In the genomic region with DNA sequence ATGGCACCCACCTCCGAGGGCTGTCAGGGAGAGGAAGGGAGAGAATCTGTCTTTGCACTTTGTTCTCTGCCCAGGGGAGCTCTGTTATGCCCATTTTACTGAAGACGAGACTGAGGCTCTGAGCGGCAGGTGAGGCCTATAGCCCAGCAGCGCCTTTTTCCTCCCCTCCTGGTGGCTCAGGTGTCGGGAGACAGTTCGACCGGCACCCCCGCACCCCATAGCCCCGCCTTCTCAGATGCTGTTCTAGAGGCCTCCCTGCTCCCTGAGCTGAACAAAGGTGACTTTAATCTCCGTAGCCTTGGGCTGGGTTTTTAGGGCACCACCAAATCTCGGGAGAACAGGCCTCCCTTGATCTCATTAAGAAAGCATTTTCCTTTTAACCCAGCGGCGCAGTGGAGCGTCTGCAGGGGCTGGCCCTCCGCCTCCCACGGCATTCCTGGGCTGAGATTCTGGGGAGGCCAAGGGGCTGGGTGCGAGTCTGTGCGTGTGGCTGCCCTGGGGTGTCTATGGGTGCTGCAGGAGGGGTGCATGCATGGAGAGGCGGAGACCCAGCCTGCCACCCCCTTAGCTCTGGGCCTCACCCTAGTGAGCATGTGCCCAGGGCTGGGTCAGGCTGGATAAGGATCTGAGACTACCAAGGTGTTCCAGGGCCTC, we compare ENCODE assay signal across 8 cellular contexts. TPM values are rescaled to one million over a fixed set of nuclear protein-coding genes. Genes with fewer than 3 reads are reported as not detected.
DNase-seq lines count a peak whose midpoint lies in the region; ATAC-seq, FAIRE-seq and TF ChIP-seq lines count a peak whose summit lies in the region.

No MANE protein-coding gene starts in this region.

- H3K4me3 ChIP-seq in BLaER1 treated with 17β-estradiol and CSF1 and Interleukin-3, amounts not matched to agents 10 nM and 100 nM: peak overlapping the region; percentile 66 to 82 (median 74)
- H3K4me3 ChIP-seq in HUES48 (ENCODE audit: low read depth, low read length) (peak overlapping the region; percentile 3; the same call in 1 of the 2 replicates), keratinocyte (ENCODE audit: control insufficient read depth in 2 of 3, extremely low read depth in 1 of 3, insufficient read depth in 2 of 3, low read depth in 1 of 3, low read length in 3 of 3) (peak overlapping the region; percentile 56 to 63 (median 57))

- DNase-seq in activated naive CD8-positive, alpha-beta T cell treated with anti-CD3 and anti-CD28 coated beads for 36 hours: peak; percentile 60
- DNase-seq in keratinocyte (ENCODE audit: low read depth, low spot score) (peak; percentile 98), activated gamma-delta T cell treated with Interleukin-2 at 50 U/mL for 16 hours (no peak), NCI-H1105 treated with DMSO at 0.1 percent for 48 hours (lab: John Stamatoyannopoulos, UW) (no peak)
- DNase-seq in stimulated activated naive CD8-positive, alpha-beta T cell treated with anti-CD3 and anti-CD28 coated beads, Interleukin-15, amount 100 ng/mL, for 72 hours: peak; percentile 50 to 63

- H3K4me2 ChIP-seq in BLaER1 treated with 17β-estradiol and CSF1 and Interleukin-3, amounts not matched to agents 10 nM and 100 nM: peak overlapping the region; percentile 85 to 100 (median 96)
- H3K4me2 ChIP-seq in keratinocyte (ENCODE audit: control insufficient read depth, extremely low read depth, insufficient read depth, low read depth, low read length): peak overlapping the region; percentile 96

- H3K36me3 ChIP-seq in BLaER1 treated with 17β-estradiol and CSF1 and Interleukin-3, amounts not matched to agents 10 nM and 100 nM: peaks cover 20 to 44% (median 30%) of the 10 kb centered on the region in 11 experiments
- H3K36me3 ChIP-seq in HUES48 (ENCODE audit: control insufficient read depth, insufficient read depth, low read length) (peaks cover 24% of the 10 kb centered on the region), keratinocyte (ENCODE audit: control insufficient read depth in 2 of 2, extremely low read depth in 1 of 2, insufficient read depth in 2 of 2, low read length in 2 of 2) (peaks cover 3 to 6% of the 10 kb centered on the region in 2 experiments)

- peaks cover 9% of the 10 kb centered on the region for H3K36me3 Mint-ChIP-seq in activated naive CD8-positive, alpha-beta T cell treated with anti-CD3 and anti-CD28 coated beads for 36 hours

- FAIRE-seq in keratinocyte (lab: Jason Lieb, UNC): peak; percentile 92

- peaks cover 80 to 89% (median 87%) of the 10 kb centered on the region in 10 experiments for H3K4me1 ChIP-seq in BLaER1 treated with 17β-estradiol and CSF1 and Interleukin-3, amounts not matched to agents 10 nM and 100 nM
- H3K4me1 ChIP-seq in HUES48 (ENCODE audit: control insufficient read depth, insufficient read depth, low read length) (peaks cover 61% of the 10 kb centered on the region), keratinocyte (ENCODE audit: control insufficient read depth, extremely low read depth, insufficient read depth, low read length) (peaks cover 51% of the 10 kb centered on the region)

- peak overlapping the region; percentile 94 for H3K4me3 Mint-ChIP-seq in activated naive CD8-positive, alpha-beta T cell treated with anti-CD3 and anti-CD28 coated beads for 36 hours
- H3K4me3 Mint-ChIP-seq in stimulated activated naive CD8-positive, alpha-beta T cell treated with anti-CD3 and anti-CD28 coated beads, Interleukin-15, amount 100 ng/mL, for 72 hours: peak overlapping the region; percentile 94 to 99

- H3K79me2 ChIP-seq in keratinocyte (ENCODE audit: control insufficient read depth, insufficient read depth, low read length): peaks cover 20% of the 10 kb centered on the region

- peak overlapping the region in 9 of 11 experiments; percentile 69 to 84 (median 80); a peak in 18 of 22 replicates for H3K27ac ChIP-seq in BLaER1 treated with 17β-estradiol and CSF1 and Interleukin-3, amounts not matched to agents 10 nM and 100 nM
- peak overlapping the region; percentile 93 for H3K27ac ChIP-seq in HUES48 (ENCODE audit: low read depth, low read length)
- H3K27ac ChIP-seq in keratinocyte (ENCODE audit: control insufficient read depth, insufficient read depth, low read length): peak overlapping the region; percentile 95

- no peaks in the 10 kb centered on the region for H3K27me3 ChIP-seq in BLaER1 treated with 17β-estradiol and CSF1 and Interleukin-3, amounts not matched to agents 10 nM and 100 nM
- peaks cover 26% of the 10 kb centered on the region for H3K27me3 ChIP-seq in HUES48 (ENCODE audit: control insufficient read depth, insufficient read depth, low read length)
- no peaks in the 10 kb centered on the region for H3K27me3 ChIP-seq in keratinocyte (ENCODE audit: control insufficient read depth, extremely low read depth, insufficient read depth, low read length)

- no peaks in the 10 kb centered on the region for H3K27me3 Mint-ChIP-seq in activated naive CD8-positive, alpha-beta T cell treated with anti-CD3 and anti-CD28 coated beads for 36 hours
- no peaks in the 10 kb centered on the region for H3K27me3 Mint-ChIP-seq in stimulated activated naive CD8-positive, alpha-beta T cell treated with anti-CD3 and anti-CD28 coated beads, Interleukin-15, amount 100 ng/mL, for 72 hours

- H3K27ac Mint-ChIP-seq in activated naive CD8-positive, alpha-beta T cell treated with anti-CD3 and anti-CD28 coated beads for 36 hours: peak overlapping the region; percentile 87
- H3K27ac Mint-ChIP-seq in stimulated activated naive CD8-positive, alpha-beta T cell treated with anti-CD3 and anti-CD28 coated beads, Interleukin-15, amount 100 ng/mL, for 72 hours: peak overlapping the region in 1 of 2 donors; percentile 50

- H3K9me3 Mint-ChIP-seq in activated naive CD8-positive, alpha-beta T cell treated with anti-CD3 and anti-CD28 coated beads for 36 hours: no peaks in the 10 kb centered on the region
- H3K9me3 Mint-ChIP-seq in stimulated activated naive CD8-positive, alpha-beta T cell treated with anti-CD3 and anti-CD28 coated beads, Interleukin-15, amount 100 ng/mL, for 72 hours: no peaks in the 10 kb centered on the region

- no peaks in the 10 kb centered on the region for H3K9me1 ChIP-seq in keratinocyte (ENCODE audit: control insufficient read depth, extremely low read depth, insufficient read depth, low read length)

- dilution Hi-C loops in keratinocyte (cut with MboI; ENCODE audit: extremely low pct_ligation_motif_present, low sequenced_read_pairs): no loop called here

- no peak overlapping the region for H2AFZ ChIP-seq in keratinocyte (ENCODE audit: control insufficient read depth, low read length)

- H3K9me3 ChIP-seq in BLaER1 treated with 17β-estradiol and CSF1 and Interleukin-3, amounts not matched to agents 10 nM and 100 nM (replicated peaks in 1 of 11): no peaks in the 10 kb centered on the region
- H3K9me3 ChIP-seq in HUES48 (ENCODE audit: control insufficient read depth, insufficient read depth, low read length) (no peaks in the 10 kb centered on the region), keratinocyte (ENCODE audit: control insufficient read depth, low read depth, low read length) (no peaks in the 10 kb centered on the region)

- H3K4me1 Mint-ChIP-seq in activated naive CD8-positive, alpha-beta T cell treated with anti-CD3 and anti-CD28 coated beads for 36 hours: peaks cover 41% of the 10 kb centered on the region
- H3K4me1 Mint-ChIP-seq in stimulated activated naive CD8-positive, alpha-beta T cell treated with anti-CD3 and anti-CD28 coated beads, Interleukin-15, amount 100 ng/mL, for 72 hours: peaks cover 71% of the 10 kb centered on the region

- peaks cover 0 to 82% (median 78%) of the 10 kb centered on the region in 11 experiments; a peak in 19 of 22 replicates for H4K20me1 ChIP-seq in BLaER1 treated with 17β-estradiol and CSF1 and Interleukin-3, amounts not matched to agents 10 nM and 100 nM
- H4K20me1 ChIP-seq in keratinocyte (ENCODE audit: control insufficient read depth, extremely low read depth, insufficient read depth, low read length): peaks cover 7% of the 10 kb centered on the region

- ATAC-seq in stimulated activated naive CD8-positive, alpha-beta T cell treated with anti-CD3 and anti-CD28 coated beads, Interleukin-15, amount 100 ng/mL, for 72 hours: peak; percentile 1
- ATAC-seq in GM18868 (IDR thresholded peaks at IDR 0.05; ENCODE audit: unreplicated experiment): no peak

- H3K9ac ChIP-seq in BLaER1 treated with 17β-estradiol and CSF1 and Interleukin-3, amounts not matched to agents 10 nM and 100 nM: peak overlapping the region; percentile 20 to 86 (median 78); a peak in 19 of 22 replicates
- peak overlapping the region; percentile 30; the same call in 1 of the 2 replicates for H3K9ac ChIP-seq in HUES48 (ENCODE audit: low read depth, low read length)
- peak overlapping the region; percentile 79 for H3K9ac ChIP-seq in keratinocyte (ENCODE audit: control insufficient read depth, extremely low read depth, insufficient read depth, low read length)

- no peak for TF ChIP-seq CTCF in keratinocyte (optimal IDR thresholded peaks at IDR 0.05 in 1 of 3, IDR thresholded peaks at IDR 0.05 in 1 of 3, conservative IDR thresholded peaks at IDR 0.05 in 1 of 3; ENCODE audit: extremely low read depth in 1 of 3, insufficient read depth in 2 of 3, low read length in 3 of 3)

RNA-seq across cellular contexts. Expression of a gene that starts 3.3 kb away (rescaled TPM):
- 10 to 100 TPM; 21.0 to 25.8 TPM for total RNA-seq in activated naive CD8-positive, alpha-beta T cell treated with anti-CD3 and anti-CD28 coated beads for 36 hours
- 17.7 to 21.1 TPM (median 20.8 TPM) in 3 replicates for polyA plus RNA-seq in keratinocyte
- 2.1 TPM for polyA plus RNA-seq in keratinocyte (2011; ENCODE audit: low read depth)
- polyA plus RNA-seq in keratinocyte (2011; cell fraction: cytosol; rRNA removed): 7.5 and 18.4 TPM in 2 replicates
- 24.0 and 32.4 TPM in 2 replicates for polyA plus RNA-seq in keratinocyte (2011; cell fraction: nucleus; rRNA removed)
- polyA plus RNA-seq in keratinocyte (2012; ENCODE audit: low replicate concordance): 9.3 and 26.0 TPM in 2 replicates
- 13.9 to 24.5 TPM (median 14.2 TPM) in 3 replicates for polyA minus RNA-seq in keratinocyte
- polyA minus RNA-seq in keratinocyte (2011; cell fraction: cytosol; rRNA and poly(A)+ RNA removed): 40.9 TPM
- polyA minus RNA-seq in keratinocyte (2011; cell fraction: nucleus; rRNA and poly(A)+ RNA removed): 27.8 and 29.3 TPM in 2 replicates

RNA-seq across cellular contexts. Expression of a gene that starts 32.4 kb away (rescaled TPM):
- total RNA-seq in activated naive CD8-positive, alpha-beta T cell treated with anti-CD3 and anti-CD28 coated beads for 36 hours: 10 to 100 TPM; 36.4 to 37.8 TPM
- 6.4 to 12.6 TPM (median 10.0 TPM) in 3 replicates for polyA plus RNA-seq in keratinocyte
- polyA plus RNA-seq in keratinocyte (2011; ENCODE audit: low read depth): 2.5 TPM
- polyA plus RNA-seq in keratinocyte (2011; cell fraction: cytosol; rRNA removed): 4.4 and 12.9 TPM in 2 replicates
- polyA plus RNA-seq in keratinocyte (2011; cell fraction: nucleus; rRNA removed): 22.6 and 32.9 TPM in 2 replicates
- polyA plus RNA-seq in keratinocyte (2012; ENCODE audit: low replicate concordance): 9.7 and 18.5 TPM in 2 replicates
- 5.1 to 12.8 TPM (median 8.4 TPM) in 3 replicates for polyA minus RNA-seq in keratinocyte
- 29.2 TPM for polyA minus RNA-seq in keratinocyte (2011; cell fraction: cytosol; rRNA and poly(A)+ RNA removed)
- 18.2 and 19.3 TPM in 2 replicates for polyA minus RNA-seq in keratinocyte (2011; cell fraction: nucleus; rRNA and poly(A)+ RNA removed)

RNA-seq across cellular contexts. Expression of a gene that starts 35.9 kb away (rescaled TPM):
- total RNA-seq in activated naive CD8-positive, alpha-beta T cell treated with anti-CD3 and anti-CD28 coated beads for 36 hours: 1 to 10 TPM; 5.4 to 6.1 TPM
- polyA plus RNA-seq in keratinocyte: 4.7 to 9.1 TPM (median 5.2 TPM) in 3 replicates
- 6.6 TPM for polyA plus RNA-seq in keratinocyte (2011; ENCODE audit: low read depth)
- 6.5 and 10.3 TPM in 2 replicates for polyA plus RNA-seq in keratinocyte (2011; cell fraction: cytosol; rRNA removed)
- 15.0 and 18.3 TPM in 2 replicates for polyA plus RNA-seq in keratinocyte (2011; cell fraction: nucleus; rRNA removed)
- polyA plus RNA-seq in keratinocyte (2012; ENCODE audit: low replicate concordance): 2.2 and 10.8 TPM in 2 replicates
- 8.2 to 16.2 TPM (median 8.6 TPM) in 3 replicates for polyA minus RNA-seq in keratinocyte
- polyA minus RNA-seq in keratinocyte (2011; cell fraction: cytosol; rRNA and poly(A)+ RNA removed): 6.9 TPM
- polyA minus RNA-seq in keratinocyte (2011; cell fraction: nucleus; rRNA and poly(A)+ RNA removed): 6.0 and 9.8 TPM in 2 replicates

RNA-seq across cellular contexts. Expression of a gene that starts 46.7 kb away (rescaled TPM):
- not detected for total RNA-seq in activated naive CD8-positive, alpha-beta T cell treated with anti-CD3 and anti-CD28 coated beads for 36 hours
- polyA plus RNA-seq in keratinocyte: not detected in 3 replicates
- polyA plus RNA-seq in keratinocyte (2011; ENCODE audit: low read depth): not detected
- polyA plus RNA-seq in keratinocyte (2011; cell fraction: cytosol; rRNA removed): not detected in 2 replicates
- not detected in 2 replicates for polyA plus RNA-seq in keratinocyte (2011; cell fraction: nucleus; rRNA removed)
- not detected in 2 replicates for polyA plus RNA-seq in keratinocyte (2012; ENCODE audit: low replicate concordance)
- polyA minus RNA-seq in keratinocyte: not detected in 3 replicates
- not detected for polyA minus RNA-seq in keratinocyte (2011; cell fraction: cytosol; rRNA and poly(A)+ RNA removed)
- polyA minus RNA-seq in keratinocyte (2011; cell fraction: nucleus; rRNA and poly(A)+ RNA removed): not detected in 2 replicates

Comparison
In these comparisons a context has a peak if more than half of its experiments do, and no peak if none do; other contexts are left out.
1. H3K4me3 ChIP-seq: peak in every context shown above with its lines; median percentile 74 in BLaER1 treated with 17β-estradiol and CSF1 and Interleukin-3, amounts not matched to agents 10 nM and 100 nM; 57 in keratinocyte; 3 in HUES48.
2. DNase-seq: peak in activated naive CD8-positive, alpha-beta T cell treated with anti-CD3 and anti-CD28 coated beads for 36 hours (single experiment), keratinocyte (single experiment) and stimulated activated naive CD8-positive, alpha-beta T cell treated with anti-CD3 and anti-CD28 coated beads, Interleukin-15, amount 100 ng/mL, for 72 hours (2 of 2); none in activated gamma-delta T cell treated with Interleukin-2 at 50 U/mL for 16 hours (single experiment) and NCI-H1105 treated with DMSO at 0.1 percent for 48 hours (single experiment).
3. Peak in every context shown above with its lines, with median percentiles within 50 percentile points of each other: H3K27ac ChIP-seq and H3K9ac ChIP-seq.